16 cellular contexts compared by ENCODE assay signal in the genomic region with DNA sequence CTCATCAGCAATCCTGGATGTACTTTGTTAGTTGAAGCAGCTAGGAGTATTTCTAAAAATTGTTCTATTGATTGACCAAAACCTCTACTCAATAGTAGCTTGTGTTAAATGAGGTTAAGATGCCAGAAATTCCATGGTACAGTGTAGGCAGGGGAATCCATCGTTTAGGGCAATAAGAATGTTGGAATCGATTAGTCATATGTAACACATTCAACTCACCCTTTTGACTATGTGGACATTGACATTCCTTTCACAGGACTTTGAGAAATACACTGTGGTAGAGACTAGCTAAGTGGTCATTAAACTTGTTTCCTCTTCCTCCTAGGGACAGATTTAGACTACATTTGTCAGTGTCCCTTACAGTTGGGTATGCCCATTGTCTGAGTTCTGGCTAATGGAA. TPM values are rescaled to one million over a fixed set of nuclear protein-coding genes. Genes with fewer than 3 reads are reported as not detected.
DNase-seq lines count a peak whose midpoint lies in the region; ATAC-seq and TF ChIP-seq lines count a peak whose summit lies in the region.
"Had no signal": no experiment of that assay in that cellular context is flagged by ENCODE, and none has a peak within 500 bp of the region (broad histone marks: within the 10 kb centered on the region; RNA-seq: fewer than 3 reads in every experiment).

No MANE protein-coding gene starts in this region.

- H3K4me3 ChIP-seq in fibroblast of pulmonary artery (replicated peaks; ENCODE audit: low read depth, low read length) (no peak overlapping the region), smooth muscle cell (no peak overlapping the region), psoas muscle (no peak overlapping the region)
- H3K4me3 ChIP-seq: coronary artery, PC-9 had no signal

- H3K27me3 ChIP-seq in smooth muscle cell (ENCODE audit: low read depth) (no peaks in the 10 kb centered on the region), psoas muscle (ENCODE audit: insufficient read depth in 3 of 3, low read length in 2 of 3) (no peaks in the 10 kb centered on the region)

- TF ChIP-seq CTCF in fibroblast of pulmonary artery (IDR thresholded peaks at IDR 0.05; ENCODE audit: low read length, missing control alignments) (no peak), smooth muscle cell (IDR thresholded peaks at IDR 0.05; ENCODE audit: borderline replicate concordance, insufficient read depth, poor library complexity, severe bottlenecking) (no peak), psoas muscle (IDR thresholded peaks at IDR 0.05) (no peak)

- no peak for ATAC-seq in HG03442 (IDR thresholded peaks at IDR 0.05; ENCODE audit: unreplicated experiment)
- ATAC-seq in psoas muscle = no peak
- ATAC-seq: activated CD8-positive, alpha-beta T cell treated with anti-CD3 and anti-CD28 coated beads for 36 hours had no signal

- intact Hi-C loops in psoas muscle (cut with DNase I) = no loop called here

- H3K4me1 ChIP-seq in smooth muscle cell (ENCODE audit: low read depth) (no peaks in the 10 kb centered on the region), psoas muscle (peaks cover 7% of the 10 kb centered on the region)

- H3K79me2 ChIP-seq in smooth muscle cell (ENCODE audit: low read depth) = no peaks in the 10 kb centered on the region

- H3K36me3 ChIP-seq in smooth muscle cell (ENCODE audit: low read depth) (no peaks in the 10 kb centered on the region), psoas muscle (ENCODE audit: insufficient read depth in 1 of 2, low read depth in 1 of 2) (no peaks in the 10 kb centered on the region)

- no peak overlapping the region for H3K9ac ChIP-seq in smooth muscle cell (ENCODE audit: low read depth)

- peak; percentile 57 for DNase-seq in GM03348 (ENCODE audit: low spot score)
- DNase-seq in SW 1271 (lab: John Stamatoyannopoulos, UW) = peak; percentile 3 to 6
- DNase-seq in fibroblast of pulmonary artery (ENCODE audit: low read depth) = peak; percentile 27
- no peak for DNase-seq in smooth muscle cell (lab: John Stamatoyannopoulos, UW; ENCODE audit: unreplicated experiment)
- DNase-seq in psoas muscle = no peak
- no peak for DNase-seq in activated naive CD4-positive, alpha-beta T cell (lab: John Stamatoyannopoulos, UW)
- DNase-seq: activated CD8-positive, alpha-beta T cell treated with anti-CD3 and anti-CD28 coated beads for 36 hours; amygdala; erythroblast; H9; hippocampal formation; NCI-H774; PC-9 had no signal

- H3K9me3 ChIP-seq in smooth muscle cell (replicated peaks; ENCODE audit: low read depth) = no peaks in the 10 kb centered on the region
- no peaks in the 10 kb centered on the region for H3K9me3 ChIP-seq in psoas muscle

- no peaks in the 10 kb centered on the region for H4K20me1 ChIP-seq in smooth muscle cell (ENCODE audit: low read depth)

- H3K27ac ChIP-seq in smooth muscle cell (ENCODE audit: low read depth) (peak overlapping the region; percentile 38), psoas muscle (no peak overlapping the region)
- H3K27ac ChIP-seq: coronary artery, PC-9, VCaP had no signal

- no peak overlapping the region for H3K4me2 ChIP-seq in smooth muscle cell
- H3K4me2 ChIP-seq: PC-9 had no signal

- H2AFZ ChIP-seq in smooth muscle cell (ENCODE audit: low read depth) = no peak overlapping the region
- H2AFZ ChIP-seq: PC-9 had no signal

- H3F3A ChIP-seq in smooth muscle cell (ENCODE audit: low read depth) = no peaks in the 10 kb centered on the region

- WGBS in smooth muscle cell (ENCODE audit: low lambda C conversion rate) = 54% methylated on average over 2 of the region's 2 CpGs
- 73 to 77% (median 75%) methylated on average over 2 of the region's 2 CpGs for WGBS in psoas muscle, 3 donors

RNA-seq across cellular contexts. Expression of a gene that starts 40.2 kb away (rescaled TPM):
- 183 and 191 TPM in 2 replicates for total RNA-seq in smooth muscle cell
- polyA plus RNA-seq in smooth muscle cell = 78.7 and 80.2 TPM in 2 replicates
- total RNA-seq in psoas muscle = 100 to 1,000 TPM in 2 of 4 donors, 10 to 100 TPM in 2; 62.2 to 119 (median 96.0) TPM
- 10 to 100 TPM; 22.4 to 52.9 (median 36.1) TPM for polyA plus RNA-seq in psoas muscle

Comparison
In these comparisons a context has a peak if more than half of its experiments do, and no peak if none do; other contexts are left out.
1. DNase-seq: peak in GM03348 (single experiment), SW 1271 (2 of 2) and fibroblast of pulmonary artery (single experiment); none in smooth muscle cell (single experiment), psoas muscle (0 of 2) and activated naive CD4-positive, alpha-beta T cell (0 of 4).